ENCODE assay signal across 25 cellular contexts in the genomic region with DNA sequence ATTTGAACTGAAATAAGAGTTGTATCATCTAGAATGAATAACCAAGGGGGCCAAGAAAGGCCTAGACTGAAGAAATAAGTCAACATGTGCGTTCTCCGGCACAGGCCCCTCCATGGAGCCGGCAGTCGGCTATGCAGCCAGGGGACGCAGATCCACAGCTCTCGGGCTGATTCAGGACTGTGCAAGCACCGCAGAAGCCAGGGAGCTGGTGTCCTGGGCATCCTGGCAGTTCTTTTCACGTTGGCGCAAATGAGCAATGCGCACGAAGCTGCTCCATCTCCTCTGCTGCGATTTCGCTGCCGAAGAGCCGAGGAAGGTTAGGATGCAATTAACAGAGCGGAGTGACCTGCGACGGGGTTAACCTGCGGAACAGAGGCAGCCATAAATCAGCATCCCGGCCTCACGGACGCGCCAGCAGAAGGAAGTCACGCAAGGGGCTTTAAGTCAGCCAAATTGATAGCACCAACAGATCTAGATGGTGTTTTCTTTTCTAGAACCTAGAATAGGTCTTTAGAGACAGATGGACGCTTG.
"Had no signal": no experiment of that assay in that cellular context is flagged by ENCODE, and none has a peak within 500 bp of the region (broad histone marks: within the 10 kb centered on the region; RNA-seq: fewer than 3 reads in every experiment).

No MANE protein-coding gene starts in this region.

- H3K9me3 ChIP-seq: esophagus squamous epithelium, mucosa of descending colon, stomach, thyroid gland had no signal

- H3K4me1 Mint-ChIP-seq: immature natural killer cell; memory B cell; mesothelial cell of epicardium; naive B cell; stimulated activated effector memory CD8-positive, alpha-beta T cell treated with anti-CD3 and anti-CD28 coated beads, Interleukin-12 subunit alpha, Interleukin-12 subunit beta, amount 100 ng/mL, for 72 hours had no signal

- H3K36me3 ChIP-seq: esophagus squamous epithelium, stomach, thyroid gland had no signal

- H3K27ac ChIP-seq: coronary artery, esophagus squamous epithelium, parathyroid adenoma, stomach, thyroid gland had no signal

- H3K9me3 Mint-ChIP-seq: immature natural killer cell; memory B cell; mesothelial cell of epicardium; natural killer cell treated with Interleukin-12 subunit alpha and Interleukin-12 subunit beta and Interleukin-15 and Interleukin-18, amount 100 ng/mL, for 72 hours; stimulated activated effector memory CD8-positive, alpha-beta T cell treated with anti-CD3 and anti-CD28 coated beads, Interleukin-12 subunit alpha, Interleukin-12 subunit beta, amount 100 ng/mL, for 72 hours had no signal

- DNase-seq: dermis blood vessel endothelial cell; effector memory CD4-positive, alpha-beta T cell; erythroblast; esophagus squamous epithelium; foreskin melanocyte; hypothalamus; immature natural killer cell; mucosa of descending colon; naive B cell; stimulated activated CD4-positive, alpha-beta T cell treated with anti-CD3 and anti-CD28 coated beads, Interleukin-12 subunit alpha, Interleukin-12 subunit beta, amount 100 ng/mL, for 4 hours; stimulated activated CD4-positive, alpha-beta T cell treated with anti-CD3 and anti-CD28 coated beads, Interleukin-1b, Interleukin-23, amount 100 ng/mL, for 48 hours; stimulated activated CD4-positive, alpha-beta T cell treated with anti-CD3 and anti-CD28 coated beads, Interleukin-4, amount 100 ng/mL, for 1 hour; stimulated activated naive CD4-positive, alpha-beta T cell treated with Interleukin-2 at 50 U/mL for 16 hours; stomach; thyroid gland; trophoblast cell had no signal

- H3K4me1 ChIP-seq: esophagus squamous epithelium, parathyroid adenoma, stomach, thyroid gland had no signal

- H3K79me2 ChIP-seq: parathyroid adenoma had no signal

- H3K4me2 ChIP-seq: smooth muscle cell had no signal

- H3K4me3 ChIP-seq: coronary artery, esophagus squamous epithelium, lung, mucosa of descending colon, smooth muscle cell, stomach, thyroid gland had no signal

- H3K36me3 Mint-ChIP-seq: immature natural killer cell; memory B cell; mesothelial cell of epicardium; naive B cell; natural killer cell treated with Interleukin-12 subunit alpha and Interleukin-12 subunit beta and Interleukin-15 and Interleukin-18, amount 100 ng/mL, for 72 hours; stimulated activated effector memory CD8-positive, alpha-beta T cell treated with anti-CD3 and anti-CD28 coated beads, Interleukin-12 subunit alpha, Interleukin-12 subunit beta, amount 100 ng/mL, for 72 hours had no signal

- H3K27me3 ChIP-seq: thyroid gland had no signal

- H3K27ac Mint-ChIP-seq: immature natural killer cell; memory B cell; mesothelial cell of epicardium; naive B cell; natural killer cell treated with Interleukin-12 subunit alpha and Interleukin-12 subunit beta and Interleukin-15 and Interleukin-18, amount 100 ng/mL, for 72 hours; progenitor cell of endocrine pancreas; stimulated activated effector memory CD8-positive, alpha-beta T cell treated with anti-CD3 and anti-CD28 coated beads, Interleukin-12 subunit alpha, Interleukin-12 subunit beta, amount 100 ng/mL, for 72 hours had no signal

- H2AFZ ChIP-seq: parathyroid adenoma had no signal

- H3K4me3 Mint-ChIP-seq: immature natural killer cell; memory B cell; mesothelial cell of epicardium; naive B cell; natural killer cell treated with Interleukin-12 subunit alpha and Interleukin-12 subunit beta and Interleukin-15 and Interleukin-18, amount 100 ng/mL, for 72 hours; stimulated activated effector memory CD8-positive, alpha-beta T cell treated with anti-CD3 and anti-CD28 coated beads, Interleukin-12 subunit alpha, Interleukin-12 subunit beta, amount 100 ng/mL, for 72 hours had no signal

- H3K27me3 Mint-ChIP-seq: natural killer cell treated with Interleukin-12 subunit alpha and Interleukin-12 subunit beta and Interleukin-15 and Interleukin-18, amount 100 ng/mL, for 72 hours had no signal

- H3K9ac ChIP-seq: parathyroid adenoma had no signal
